In the genomic region with DNA sequence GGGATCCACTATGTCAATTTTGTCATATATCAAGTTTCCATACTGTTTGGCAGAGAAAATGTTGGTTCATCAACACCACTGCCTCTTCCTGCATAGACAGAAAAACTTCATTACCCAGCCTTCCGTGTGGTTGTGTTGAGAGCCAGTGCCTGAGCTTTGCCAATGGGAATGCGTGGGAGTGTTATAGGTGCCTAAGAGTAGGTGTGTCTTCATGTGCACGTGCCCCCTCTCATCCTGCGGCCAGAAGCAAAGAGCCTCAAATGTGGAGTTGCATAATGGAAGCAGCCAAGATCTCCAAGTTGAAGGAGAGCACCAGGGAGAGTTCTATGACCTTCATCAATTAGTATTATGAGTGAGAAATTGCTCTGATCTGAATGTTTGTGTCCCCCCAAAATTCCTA, we compare ENCODE assay signal across 27 cellular contexts. TPM values are rescaled to one million over a fixed set of nuclear protein-coding genes. Genes with fewer than 3 reads are reported as not detected.
"Had no signal": no experiment of that assay in that cellular context is flagged by ENCODE, and none has a peak within 500 bp of the region (broad histone marks: within the 10 kb centered on the region; RNA-seq: fewer than 3 reads in every experiment).

No MANE protein-coding gene starts in this region.

- H3K36me3 ChIP-seq: spleen, tibial artery, upper lobe of left lung, vagina had no signal

- H3K4me3 ChIP-seq: dorsolateral prefrontal cortex, hepatocyte, psoas muscle, spleen, tibial artery, upper lobe of left lung, vagina had no signal

- H3K9me3 ChIP-seq: psoas muscle, spleen, upper lobe of left lung, vagina had no signal

- H3K36me3 Mint-ChIP-seq: naive thymus-derived CD4-positive, alpha-beta T cell; stimulated activated memory B cell treated with anti-CD40 and anti-IgM and Interleukin-4, amounts not matched to agents 10 μg/mL and 1 μg/mL and 100 μg/mL, for 72 hours had no signal

- H3K4me1 ChIP-seq: psoas muscle, spleen, tibial artery, upper lobe of left lung, vagina had no signal

- H3K27ac ChIP-seq: hepatocyte, psoas muscle, spleen, tibial artery, upper lobe of left lung, vagina had no signal

- H3K4me1 Mint-ChIP-seq: nephron progenitor cell; stimulated activated memory B cell treated with anti-CD40 and anti-IgM and Interleukin-4, amounts not matched to agents 10 μg/mL and 1 μg/mL and 100 μg/mL, for 72 hours had no signal

- H3K27me3 ChIP-seq: dorsolateral prefrontal cortex, hepatocyte, tibial artery, upper lobe of left lung, vagina had no signal

- H3K27ac Mint-ChIP-seq: naive thymus-derived CD4-positive, alpha-beta T cell; nephron progenitor cell; stimulated activated memory B cell treated with anti-CD40 and anti-IgM and Interleukin-4, amounts not matched to agents 10 μg/mL and 1 μg/mL and 100 μg/mL, for 72 hours; stimulated activated naive CD8-positive, alpha-beta T cell treated with anti-CD3 and anti-CD28 coated beads, Interleukin-15, Interleukin-2, amounts not matched to agents 100 ng/mL and 50 ng/mL, for 24 hours had no signal

- ATAC-seq: left colon; naive thymus-derived CD4-positive, alpha-beta T cell; psoas muscle; sciatic nerve; stimulated activated memory B cell treated with anti-CD40 and anti-IgM and Interleukin-4, amounts not matched to agents 10 μg/mL and 1 μg/mL and 100 μg/mL, for 72 hours had no signal

- DNase-seq: dorsolateral prefrontal cortex; effector CD8-positive, alpha-beta T cell; foreskin melanocyte; head of caudate nucleus; left colon; naive thymus-derived CD4-positive, alpha-beta T cell; nephron progenitor cell; psoas muscle; retina; spleen; stimulated activated CD4-positive, alpha-beta T cell treated with anti-CD3 and anti-CD28 coated beads, Interleukin-15, amount 100 ng/mL, for 24 hours; stimulated activated CD4-positive, alpha-beta T cell treated with anti-CD3 and anti-CD28 coated beads, Interleukin-1b, Interleukin-23, amount 100 ng/mL, for 48 hours; stimulated activated CD4-positive, alpha-beta T cell treated with anti-CD3 and anti-CD28 coated beads, Interleukin-4, amount 100 ng/mL, for 24 hours; tibial artery; upper lobe of left lung had no signal

- H3K4me3 Mint-ChIP-seq: naive thymus-derived CD4-positive, alpha-beta T cell; nephron progenitor cell; stimulated activated memory B cell treated with anti-CD40 and anti-IgM and Interleukin-4, amounts not matched to agents 10 μg/mL and 1 μg/mL and 100 μg/mL, for 72 hours; stimulated activated naive CD8-positive, alpha-beta T cell treated with anti-CD3 and anti-CD28 coated beads, Interleukin-15, Interleukin-2, amounts not matched to agents 100 ng/mL and 50 ng/mL, for 24 hours had no signal

RNA-seq across cellular contexts. Expression of gene CPB2, which starts 15.6 kb away (rescaled TPM):
- total RNA-seq: kidney epithelial cell; left colon; lung microvascular endothelial cell; mesenteric fat pad; mononuclear cell; naive thymus-derived CD4-positive, alpha-beta T cell; omental fat pad; psoas muscle; sciatic nerve; skeletal muscle tissue; spleen; temporal lobe; vagina had no signal
